13 cellular contexts compared by ENCODE assay signal in the genomic region with DNA sequence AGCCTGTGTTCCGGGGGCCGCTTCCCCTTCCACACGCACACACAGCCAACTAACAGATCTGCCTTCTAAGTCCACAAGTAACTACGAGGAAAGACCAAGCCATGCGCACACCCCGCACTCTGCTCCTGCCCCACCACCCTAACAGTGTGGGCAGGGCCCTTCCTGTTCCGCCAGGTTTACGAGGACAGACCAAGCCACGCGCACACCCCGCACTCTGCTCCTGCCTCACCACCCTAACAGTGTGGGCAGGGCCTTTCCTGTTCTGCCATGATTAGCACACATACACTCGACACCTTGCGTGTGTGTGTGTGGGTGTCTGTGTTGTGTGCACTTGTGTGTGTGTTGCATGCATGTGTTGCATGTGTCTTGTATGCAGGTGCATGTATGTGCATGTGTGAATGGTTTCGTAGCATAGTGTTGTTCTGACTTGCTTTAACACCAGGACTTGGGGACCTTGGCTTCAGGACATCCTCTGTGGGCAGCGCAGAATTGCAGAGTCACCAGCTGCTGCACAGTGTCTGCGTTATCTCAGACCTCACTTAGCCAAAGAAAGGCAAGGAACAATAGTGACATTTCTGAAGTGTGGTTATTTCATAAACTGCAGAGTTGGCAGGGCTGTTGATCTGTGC.
DNase-seq lines count a peak whose midpoint lies in the region; ATAC-seq and TF ChIP-seq lines count a peak whose summit lies in the region.
"Had no signal": no experiment of that assay in that cellular context is flagged by ENCODE, and none has a peak within 500 bp of the region (broad histone marks: within the 10 kb centered on the region; RNA-seq: fewer than 3 reads in every experiment).

No MANE protein-coding gene starts in this region.

- no peak for TF ChIP-seq CTCF in RWPE2 (IDR thresholded peaks at IDR 0.05; ENCODE audit: poor library complexity, severe bottlenecking)

- H3K4me3 Mint-ChIP-seq in activated naive CD4-positive, alpha-beta T cell treated with anti-CD3 and anti-CD28 coated beads, Interleukin-2, amount 10 ng/mL, durations not matched to agents 7 days and 5 days, result no peak overlapping the region
- peak overlapping the region in 1 of 2 donors; percentile 25 for H3K4me3 Mint-ChIP-seq in effector memory CD8-positive, alpha-beta T cell
- H3K4me3 Mint-ChIP-seq: activated naive CD4-positive, alpha-beta T cell treated with anti-CD3 and anti-CD28 coated beads, Interleukin-2, amount 50 U/mL, for 24 hours; stimulated activated naive CD8-positive, alpha-beta T cell treated with anti-CD3 and anti-CD28 coated beads, Interleukin-15, Interleukin-2, amounts not matched to agents 100 ng/mL and 50 ng/mL, for 24 hours had no signal

- no peaks in the 10 kb centered on the region for H3K4me1 ChIP-seq in RWPE2 (ENCODE audit: insufficient read depth, poor library complexity, severe bottlenecking)

- CTCF ChIA-PET in activated naive CD4-positive, alpha-beta T cell treated with anti-CD3 and anti-CD28 coated beads, Interleukin-2, amount 10 ng/mL, durations not matched to agents 7 days and 5 days (lab: Charles Lee), result interaction anchor here (1.0 to 1.6 kb wide), 2 partner anchors 107 to 117 kb away, joined by 3 to 5 read pairs; no protein-coding TSS in a partner anchor

- H3K36me3 ChIP-seq in RWPE2 (ENCODE audit: low read depth), result no peaks in the 10 kb centered on the region
- H3K36me3 ChIP-seq: BE2C had no signal

- no peaks in the 10 kb centered on the region for H3K9me3 ChIP-seq in RWPE2 (ENCODE audit: severe bottlenecking)
- H3K9me3 ChIP-seq: BE2C had no signal

- H3K27me3 Mint-ChIP-seq in activated naive CD4-positive, alpha-beta T cell treated with anti-CD3 and anti-CD28 coated beads, Interleukin-2, amount 10 ng/mL, durations not matched to agents 7 days and 5 days, result peaks cover 5% of the 10 kb centered on the region
- H3K27me3 Mint-ChIP-seq in effector memory CD8-positive, alpha-beta T cell, result no peaks in the 10 kb centered on the region
- H3K27me3 Mint-ChIP-seq: activated naive CD4-positive, alpha-beta T cell treated with anti-CD3 and anti-CD28 coated beads, Interleukin-2, amount 50 U/mL, for 24 hours had no signal

- H3K4me3 ChIP-seq in RWPE2 (ENCODE audit: severe bottlenecking), result no peak overlapping the region

- peak; percentile 47 for DNase-seq in activated naive CD4-positive, alpha-beta T cell treated with anti-CD3 and anti-CD28 coated beads, Interleukin-2, amount 10 ng/mL, durations not matched to agents 7 days and 5 days
- DNase-seq in activated naive CD4-positive, alpha-beta T cell treated with Interleukin-2 at 50 U/mL for 16 hours, result no peak
- DNase-seq in RWPE2 (ENCODE audit: low spot score) (no peak), inferior parietal cortex (ENCODE audit: extremely low spot score) (no peak), NCI-H226 (no peak)
- no peak for DNase-seq in effector memory CD8-positive, alpha-beta T cell
- DNase-seq in stimulated activated naive CD8-positive, alpha-beta T cell treated with anti-CD3 and anti-CD28 coated beads, Interleukin-15, Interleukin-2, amounts not matched to agents 100 U/mL and 50 U/mL, for 24 hours, result no peak
- DNase-seq: BE2C, glutamatergic neuron, NCI-H345 had no signal

- ATAC-seq in RWPE2 (ENCODE audit: low read depth) (peak; percentile 7; the same call in 2 of the 3 replicates), GM19395 (IDR thresholded peaks at IDR 0.05; ENCODE audit: unreplicated experiment) (no peak)
- ATAC-seq in effector memory CD8-positive, alpha-beta T cell (replicated peaks), result peak; percentile 59
- ATAC-seq in stimulated activated naive CD8-positive, alpha-beta T cell treated with anti-CD3 and anti-CD28 coated beads, Interleukin-15, Interleukin-2, amounts not matched to agents 100 U/mL and 50 U/mL, for 24 hours, result peak; percentile 50

- no peaks in the 10 kb centered on the region for H3K27me3 ChIP-seq in RWPE2 (ENCODE audit: insufficient read depth, poor library complexity, severe bottlenecking)
- H3K27me3 ChIP-seq: BE2C had no signal

- peaks cover 41% of the 10 kb centered on the region for H3K4me1 Mint-ChIP-seq in activated naive CD4-positive, alpha-beta T cell treated with anti-CD3 and anti-CD28 coated beads, Interleukin-2, amount 10 ng/mL, durations not matched to agents 7 days and 5 days
- H3K4me1 Mint-ChIP-seq in effector memory CD8-positive, alpha-beta T cell (ENCODE audit: low read depth in 2 of 2), result peaks cover 22 to 25% of the 10 kb centered on the region in 2 donors

- H3K27ac ChIP-seq in RWPE2 (ENCODE audit: poor library complexity, severe bottlenecking), result no peak overlapping the region

- H3K36me3 Mint-ChIP-seq in activated naive CD4-positive, alpha-beta T cell treated with anti-CD3 and anti-CD28 coated beads, Interleukin-2, amount 10 ng/mL, durations not matched to agents 7 days and 5 days, result peaks cover 7% of the 10 kb centered on the region
- H3K36me3 Mint-ChIP-seq in effector memory CD8-positive, alpha-beta T cell (ENCODE audit: insufficient read depth), result no peaks in the 10 kb centered on the region
- H3K36me3 Mint-ChIP-seq: activated naive CD4-positive, alpha-beta T cell treated with anti-CD3 and anti-CD28 coated beads, Interleukin-2, amount 50 U/mL, for 24 hours had no signal

- peak overlapping the region; percentile 53 for H3K27ac Mint-ChIP-seq in activated naive CD4-positive, alpha-beta T cell treated with anti-CD3 and anti-CD28 coated beads, Interleukin-2, amount 10 ng/mL, durations not matched to agents 7 days and 5 days
- H3K27ac Mint-ChIP-seq in effector memory CD8-positive, alpha-beta T cell, result peak overlapping the region in 1 of 2 donors; percentile 81
- H3K27ac Mint-ChIP-seq: activated naive CD4-positive, alpha-beta T cell treated with anti-CD3 and anti-CD28 coated beads, Interleukin-2, amount 50 U/mL, for 24 hours; stimulated activated naive CD8-positive, alpha-beta T cell treated with anti-CD3 and anti-CD28 coated beads, Interleukin-15, Interleukin-2, amounts not matched to agents 100 ng/mL and 50 ng/mL, for 24 hours had no signal

- peaks cover 4% of the 10 kb centered on the region for H3K9me3 Mint-ChIP-seq in activated naive CD4-positive, alpha-beta T cell treated with anti-CD3 and anti-CD28 coated beads, Interleukin-2, amount 10 ng/mL, durations not matched to agents 7 days and 5 days
- no peaks in the 10 kb centered on the region for H3K9me3 Mint-ChIP-seq in effector memory CD8-positive, alpha-beta T cell
- H3K9me3 Mint-ChIP-seq: activated naive CD4-positive, alpha-beta T cell treated with anti-CD3 and anti-CD28 coated beads, Interleukin-2, amount 50 U/mL, for 24 hours had no signal
